29 cellular contexts compared by ENCODE assay signal in genomic region chr1:167344112-167344511, GRCh38.
A peak's percentile ranks its signal among the peaks of the same experiment; 100 is the strongest.
DNase-seq lines count a peak whose midpoint lies in the region; ATAC-seq, FAIRE-seq and TF ChIP-seq lines count a peak whose summit lies in the region.
"Had no signal": no experiment of that assay in that cellular context is flagged by ENCODE, and none has a peak within 500 bp of the region (broad histone marks: within the 10 kb centered on the region; RNA-seq: fewer than 3 reads in every experiment).

No MANE protein-coding gene starts in this region.

- H3K4me1 Mint-ChIP-seq in activated T-cell treated with anti-CD3 and anti-CD28 coated beads, Interleukin-2, amount 50 U/mL, for 72 hours (ENCODE audit: low read depth) = peaks cover 5% of the 10 kb centered on the region
- peaks cover 16% of the 10 kb centered on the region for H3K4me1 Mint-ChIP-seq in astrocyte (ENCODE audit: low read depth, unreplicated experiment)
- H3K4me1 Mint-ChIP-seq in Calu3 (ENCODE audit: low read depth, unreplicated experiment) = no peaks in the 10 kb centered on the region

- no peak for DNase-seq in activated T-cell treated with anti-CD3 and anti-CD28 coated beads, Interleukin-2, amount 50 U/mL, for 72 hours
- DNase-seq in activated T-cell treated with anti-CD3 and anti-CD28 coated beads for 4 hours (no peak), astrocyte (ENCODE audit: low read depth) (peak; percentile 92), foreskin melanocyte (peak; percentile 68), stromal cell of bone marrow (ENCODE audit: low read depth) (peak; percentile 7), NCI-H1694 treated with DMSO at 0.1 percent for 48 hours (lab: John Stamatoyannopoulos, UW) (no peak), Calu3 (no peak)
- DNase-seq in activated naive CD4-positive, alpha-beta T cell treated with Interleukin-2 at 50 U/mL for 16 hours = no peak
- DNase-seq: activated CD4-positive, CD25-positive, alpha-beta regulatory T cell treated with anti-CD3 and anti-CD28 coated beads, Interleukin-2, amount 50 U/mL, for 72 hours; activated CD8-positive, alpha-beta T cell treated with anti-CD3 and anti-CD28 coated beads, Interleukin-2, amount 10 ng/mL, durations not matched to agents 7 days and 5 days; activated gamma-delta T cell; dermis blood vessel endothelial cell; DND-41; head of caudate nucleus; mesendoderm; MM.1S; NCI-H1436 treated with DMSO at 0.1 percent for 48 hours; NCI-H524; NK-92 treated with Interleukin-12 subunit alpha and Interleukin-12 subunit beta, amount 100 ng/mL, for 24 hours; psoas muscle; SHP77 treated with DMSO at 0.1 percent for 48 hours; SW 1271; upper lobe of left lung had no signal

- H3K36me3 ChIP-seq in astrocyte (ENCODE audit: insufficient read depth, low read length) = no peaks in the 10 kb centered on the region
- H3K36me3 ChIP-seq: neutrophil, upper lobe of left lung had no signal

- H3K9me3 Mint-ChIP-seq in activated T-cell treated with anti-CD3 and anti-CD28 coated beads, Interleukin-2, amount 50 U/mL, for 72 hours = no peaks in the 10 kb centered on the region
- H3K9me3 Mint-ChIP-seq in astrocyte (ENCODE audit: unreplicated experiment) (no peaks in the 10 kb centered on the region), Calu3 (ENCODE audit: low read depth, unreplicated experiment) (no peaks in the 10 kb centered on the region)

- H3K4me3 Mint-ChIP-seq in activated T-cell treated with anti-CD3 and anti-CD28 coated beads, Interleukin-2, amount 50 U/mL, for 72 hours = no peak overlapping the region
- peak overlapping the region; percentile 27 for H3K4me3 Mint-ChIP-seq in astrocyte (ENCODE audit: unreplicated experiment)
- no peak overlapping the region for H3K4me3 Mint-ChIP-seq in Calu3 (ENCODE audit: low read depth, unreplicated experiment)
- H3K4me3 Mint-ChIP-seq: activated CD8-positive, alpha-beta T cell treated with anti-CD3 and anti-CD28 coated beads, Interleukin-2, amount 10 ng/mL, durations not matched to agents 7 days and 5 days; B cell had no signal

- H3K27ac Mint-ChIP-seq in activated T-cell treated with anti-CD3 and anti-CD28 coated beads, Interleukin-2, amount 50 U/mL, for 72 hours = peak overlapping the region; percentile 5
- no peak overlapping the region for H3K27ac Mint-ChIP-seq in astrocyte (ENCODE audit: unreplicated experiment)
- no peak overlapping the region for H3K27ac Mint-ChIP-seq in Calu3 (ENCODE audit: unreplicated experiment)
- H3K27ac Mint-ChIP-seq: activated CD8-positive, alpha-beta T cell treated with anti-CD3 and anti-CD28 coated beads, Interleukin-2, amount 10 ng/mL, durations not matched to agents 7 days and 5 days; B cell had no signal

- no peaks in the 10 kb centered on the region for H3K36me3 Mint-ChIP-seq in activated T-cell treated with anti-CD3 and anti-CD28 coated beads, Interleukin-2, amount 50 U/mL, for 72 hours (ENCODE audit: insufficient read depth in 2 of 2)
- H3K36me3 Mint-ChIP-seq in astrocyte (ENCODE audit: low read depth, unreplicated experiment) = peaks cover 6% of the 10 kb centered on the region
- no peaks in the 10 kb centered on the region for H3K36me3 Mint-ChIP-seq in Calu3 (ENCODE audit: insufficient read depth, unreplicated experiment)

- H3K9me3 ChIP-seq in astrocyte (ENCODE audit: insufficient read depth, low read depth, low read length) = no peaks in the 10 kb centered on the region
- H3K9me3 ChIP-seq: neutrophil, psoas muscle, upper lobe of left lung had no signal

- TF ChIP-seq CTCF in astrocyte (IDR thresholded peaks at IDR 0.05; ENCODE audit: insufficient read depth, low read depth, low read length) = no peak
- no peak for TF ChIP-seq CTCF in Calu3 (IDR thresholded peaks at IDR 0.05; ENCODE audit: unreplicated experiment)

- H3K79me2 ChIP-seq in astrocyte (ENCODE audit: insufficient read depth, low read length) = peaks cover 3% of the 10 kb centered on the region

- H4K20me1 ChIP-seq in astrocyte (ENCODE audit: insufficient read depth, low read length) = peaks cover 5% of the 10 kb centered on the region

- H3K27me3 Mint-ChIP-seq in activated T-cell treated with anti-CD3 and anti-CD28 coated beads, Interleukin-2, amount 50 U/mL, for 72 hours (ENCODE audit: low read depth) = no peaks in the 10 kb centered on the region
- no peaks in the 10 kb centered on the region for H3K27me3 Mint-ChIP-seq in astrocyte (ENCODE audit: low read depth, unreplicated experiment)
- no peaks in the 10 kb centered on the region for H3K27me3 Mint-ChIP-seq in Calu3 (ENCODE audit: unreplicated experiment)
- H3K27me3 Mint-ChIP-seq: B cell had no signal

- H3K27ac ChIP-seq in astrocyte (ENCODE audit: low read depth, low read length) = no peak overlapping the region
- H3K27ac ChIP-seq: 22Rv1, neutrophil, psoas muscle, upper lobe of left lung had no signal

- H3K4me2 ChIP-seq in astrocyte (ENCODE audit: low read length) = no peak overlapping the region

- no TSS peak for BruUV-seq in Calu3 (replicated peaks; lab: Mats Ljungman, UMichigan)

- no peaks in the 10 kb centered on the region for H3K27me3 ChIP-seq in astrocyte (ENCODE audit: insufficient read depth, low read length)
- H3K27me3 ChIP-seq: neutrophil, upper lobe of left lung had no signal

- ATAC-seq in activated T-cell treated with anti-CD3 and anti-CD28 coated beads, Interleukin-2, amount 50 U/mL, for 72 hours (replicated peaks in 1 of 2) = no peak
- ATAC-seq: activated CD8-positive, alpha-beta T cell treated with anti-CD3 and anti-CD28 coated beads, Interleukin-2, amount 10 ng/mL, durations not matched to agents 7 days and 5 days; HCT116; psoas muscle had no signal

- FAIRE-seq in astrocyte (lab: Jason Lieb, UNC) = no peak
- FAIRE-seq: bronchial epithelial cell, GM19239 had no signal

- no peak overlapping the region for H3K4me3 ChIP-seq in astrocyte (ENCODE audit: insufficient read depth, low read depth, low read length)
- H3K4me3 ChIP-seq: psoas muscle, upper lobe of left lung had no signal

- H3K9ac ChIP-seq in astrocyte (ENCODE audit: low read length) = no peak overlapping the region

- CTCF ChIA-PET in Calu3 (lab: Charles Lee) = interaction anchor here (1.9 kb wide), 1 partner anchor 76 kb away, joined by 21 read pairs; no protein-coding TSS in a partner anchor

- peaks cover 3% of the 10 kb centered on the region for H3K4me1 ChIP-seq in astrocyte (ENCODE audit: insufficient read depth, low read length)

- intact Hi-C loops in Calu3 (cut with micrococcal nuclease; ENCODE audit: unreplicated experiment) = loop anchor here (10.0 kb wide), 1 partner anchor 279 kb away; no protein-coding TSS in a partner anchor

- H2AFZ ChIP-seq in astrocyte (ENCODE audit: low read depth, low read length) = no peak overlapping the region

Comparison
In these comparisons a context has a peak if more than half of its experiments do, and no peak if none do; other contexts are left out.
1. DNase-seq: peak in astrocyte (single experiment), foreskin melanocyte (single experiment) and stromal cell of bone marrow (single experiment); none in activated T-cell treated with anti-CD3 and anti-CD28 coated beads, Interleukin-2, amount 50 U/mL, for 72 hours (0 of 2), activated T-cell treated with anti-CD3 and anti-CD28 coated beads for 4 hours (single experiment), NCI-H1694 treated with DMSO at 0.1 percent for 48 hours (single experiment), activated naive CD4-positive, alpha-beta T cell treated with Interleukin-2 at 50 U/mL for 16 hours (single experiment) and Calu3 (single experiment).